16 cellular contexts compared by ENCODE assay signal in genomic region chr19:45663800-45664199, GRCh38.
DNase-seq lines count a peak whose midpoint lies in the region; ATAC-seq lines count a peak whose summit lies in the region.
"Had no signal": no experiment of that assay in that cellular context is flagged by ENCODE, and none has a peak within 500 bp of the region (broad histone marks: within the 10 kb centered on the region; RNA-seq: fewer than 3 reads in every experiment).

No MANE protein-coding gene starts in this region.

- H3K27me3 ChIP-seq in adipocyte (replicated peaks; ENCODE audit: control insufficient read depth, insufficient read depth, low read length) = peaks cover 14% of the 10 kb centered on the region

- H3K9ac ChIP-seq in adipocyte (ENCODE audit: low read length) = no peak overlapping the region

- H3K9me3 ChIP-seq in adipocyte (ENCODE audit: control insufficient read depth, low read length) = no peaks in the 10 kb centered on the region

- H3K36me3 ChIP-seq in adipocyte (ENCODE audit: control insufficient read depth, insufficient read depth, low read length, severe bottlenecking) = no peaks in the 10 kb centered on the region

- H3K4me1 ChIP-seq in adipocyte (ENCODE audit: control insufficient read depth, insufficient read depth, low read length) = peaks cover 21% of the 10 kb centered on the region

- ATAC-seq in HG03175 (IDR thresholded peaks at IDR 0.05; ENCODE audit: unreplicated experiment) (no peak), GM21526 (IDR thresholded peaks at IDR 0.05; ENCODE audit: low FRiP score, unreplicated experiment) (no peak), GM21367 (IDR thresholded peaks at IDR 0.05; ENCODE audit: unreplicated experiment) (no peak)
- ATAC-seq: Right ventricle myocardium inferior had no signal

- DNase-seq in NCI-H82 (lab: John Stamatoyannopoulos, UW) (peak; percentile 52), NCI-H82 treated with DMSO at 0.1 percent for 48 hours (lab: John Stamatoyannopoulos, UW; ENCODE audit: unreplicated experiment) (no peak), KBM-7 (peak; percentile 37), adipocyte (ENCODE audit: low read depth) (no peak)
- DNase-seq: 8988T, EL, KG1, NCI-H1417, NCI-H1694 treated with DMSO at 0.1 percent for 48 hours, NCI-H2081 treated with DMSO at 0.1 percent for 48 hours, NCI-H2171 treated with DMSO at 0.1 percent for 48 hours, NCI-H524 treated with DMSO at 0.1 percent for 48 hours had no signal

- H3K4me3 ChIP-seq in adipocyte (ENCODE audit: low read length) = peak overlapping the region; percentile 1

- in situ Hi-C loops in KBM-7 (cut with MboI; ENCODE audit: low pct_unique_long_range_greater_than_20kb, low sequenced_read_pairs) = no loop called here

Comparison
In these comparisons a context has a peak if more than half of its experiments do, and no peak if none do; other contexts are left out.
1. DNase-seq: peak in NCI-H82 (single experiment) and KBM-7 (single experiment); none in NCI-H82 treated with DMSO at 0.1 percent for 48 hours (single experiment) and adipocyte (single experiment).